ENCODE assay signal across 19 cellular contexts in genomic region chr12:944201-944600, GRCh38. TPM values are rescaled to one million over a fixed set of nuclear protein-coding genes. Genes with fewer than 3 reads are reported as not detected.
DNase-seq lines count a peak whose midpoint lies in the region; ATAC-seq and TF ChIP-seq lines count a peak whose summit lies in the region.
"Had no signal": no experiment of that assay in that cellular context is flagged by ENCODE, and none has a peak within 500 bp of the region (broad histone marks: within the 10 kb centered on the region; RNA-seq: fewer than 3 reads in every experiment).

No MANE protein-coding gene starts in this region.

- H3K27ac Mint-ChIP-seq in brain = peak overlapping the region in 3 of 5 experiments; percentile 46 to 54 (median 46)
- H3K27ac Mint-ChIP-seq in stimulated activated effector memory CD8-positive, alpha-beta T cell treated with anti-CD3 and anti-CD28 coated beads, Interleukin-12 subunit alpha, Interleukin-12 subunit beta, amount 100 ng/mL, for 72 hours = peak overlapping the region; percentile 81

- peaks cover 63% of the 10 kb centered on the region for H3K36me3 Mint-ChIP-seq in brain
- peaks cover 55% of the 10 kb centered on the region for H3K36me3 Mint-ChIP-seq in stimulated activated effector memory CD8-positive, alpha-beta T cell treated with anti-CD3 and anti-CD28 coated beads, Interleukin-12 subunit alpha, Interleukin-12 subunit beta, amount 100 ng/mL, for 72 hours

- peaks cover 39% of the 10 kb centered on the region for H3K4me1 Mint-ChIP-seq in brain
- peaks cover 37% of the 10 kb centered on the region for H3K4me1 Mint-ChIP-seq in stimulated activated effector memory CD8-positive, alpha-beta T cell treated with anti-CD3 and anti-CD28 coated beads, Interleukin-12 subunit alpha, Interleukin-12 subunit beta, amount 100 ng/mL, for 72 hours

- ATAC-seq in left cardiac atrium = no peak
- no peak for ATAC-seq in stimulated activated effector memory CD8-positive, alpha-beta T cell treated with anti-CD3 and anti-CD28 coated beads, Interleukin-12 subunit alpha, Interleukin-12 subunit beta, amount 100 ng/mL, for 72 hours
- ATAC-seq in HG03521 (IDR thresholded peaks at IDR 0.05; ENCODE audit: unreplicated experiment) = no peak
- no peak for ATAC-seq in foreskin keratinocyte
- ATAC-seq: body of pancreas, HCT116, Right ventricle myocardium inferior had no signal

- H3K27me3 ChIP-seq in left ventricle myocardium inferior (ENCODE audit: low read depth) (no peaks in the 10 kb centered on the region), foreskin keratinocyte (no peaks in the 10 kb centered on the region)
- H3K27me3 ChIP-seq: body of pancreas, ovary, transverse colon had no signal

- H3K9me3 ChIP-seq in left ventricle myocardium inferior (replicated peaks) = no peaks in the 10 kb centered on the region
- H3K9me3 ChIP-seq: body of pancreas, ovary, transverse colon had no signal

- H3K36me3 ChIP-seq in left ventricle myocardium inferior = peaks cover 20% of the 10 kb centered on the region
- H3K36me3 ChIP-seq: ovary, transverse colon had no signal

- H3K27ac ChIP-seq in left ventricle myocardium inferior (replicated peaks) (peak overlapping the region; percentile 76), foreskin keratinocyte (no peak overlapping the region)
- H3K27ac ChIP-seq: body of pancreas, ovary, skin epidermis, transverse colon had no signal

- intact Hi-C loops in left ventricle myocardium inferior (cut with micrococcal nuclease) (no loop called here), left cardiac atrium (cut with DNase I) (loop anchor here (10.0 kb wide), 2 partner anchors 369 to 379 kb away; no protein-coding TSS in a partner anchor)

- peaks cover 0 to 9% (median 0%) of the 10 kb centered on the region in 5 experiments for H3K9me3 Mint-ChIP-seq in brain
- no peaks in the 10 kb centered on the region for H3K9me3 Mint-ChIP-seq in stimulated activated effector memory CD8-positive, alpha-beta T cell treated with anti-CD3 and anti-CD28 coated beads, Interleukin-12 subunit alpha, Interleukin-12 subunit beta, amount 100 ng/mL, for 72 hours

- H3K27me3 Mint-ChIP-seq in brain = peaks cover 4% of the 10 kb centered on the region

- H3K4me3 ChIP-seq in left ventricle myocardium inferior = no peak overlapping the region
- H3K4me3 ChIP-seq: body of pancreas, ovary, skin epidermis, transverse colon had no signal

- DNase-seq in left ventricle myocardium inferior (no peak), left cardiac atrium (no peak), NCI-H524 treated with DMSO at 0.1 percent for 48 hours (lab: John Stamatoyannopoulos, UW) (peak; percentile 37), islet precursor cell (no peak), foreskin keratinocyte (no peak)
- no peak for DNase-seq in stimulated activated effector memory CD8-positive, alpha-beta T cell treated with anti-CD3 and anti-CD28 coated beads, Interleukin-12 subunit alpha, Interleukin-12 subunit beta, amount 100 ng/mL, for 72 hours (ENCODE audit: low spot score in 2 of 2)
- DNase-seq: body of pancreas; MM.1S; NCI-H187 treated with DMSO at 0.1 percent for 48 hours; NCI-H446 treated with DMSO at 0.1 percent for 48 hours; ovary; stimulated activated CD4-positive, alpha-beta T cell treated with anti-CD3 and anti-CD28 coated beads, Interleukin-4, amount 100 ng/mL, for 4 hours; T-helper 9 cell; transverse colon had no signal

- TF ChIP-seq CTCF in left ventricle myocardium inferior (IDR thresholded peaks at IDR 0.05; ENCODE audit: borderline replicate concordance) (no peak), brain (conservative IDR thresholded peaks at IDR 0.05) (no peak), foreskin keratinocyte (conservative IDR thresholded peaks at IDR 0.05) (no peak)

- H3K4me1 ChIP-seq in left ventricle myocardium inferior (peaks cover 34% of the 10 kb centered on the region), foreskin keratinocyte (peaks cover 4% of the 10 kb centered on the region)

- peak overlapping the region in 1 of 5 experiments; percentile 61 for H3K4me3 Mint-ChIP-seq in brain
- H3K4me3 Mint-ChIP-seq in stimulated activated effector memory CD8-positive, alpha-beta T cell treated with anti-CD3 and anti-CD28 coated beads, Interleukin-12 subunit alpha, Interleukin-12 subunit beta, amount 100 ng/mL, for 72 hours = peak overlapping the region; percentile 16

RNA-seq across cellular contexts. Expression of gene RAD52, which starts 5.3 kb away (rescaled TPM):
- total RNA-seq in left ventricle myocardium inferior = 9.3 TPM
- total RNA-seq in left cardiac atrium = 1 to 10 TPM; 6.4 to 6.8 TPM
- polyA plus RNA-seq in brain (ENCODE audit: insufficient read depth, low read depth, low replicate concordance) = 5.9 TPM
- total RNA-seq in foreskin keratinocyte = 15.5 and 18.1 TPM in 2 replicates
- polyA plus RNA-seq in foreskin keratinocyte = 3.7 and 6.2 TPM in 2 replicates

RNA-seq across cellular contexts. Expression of gene ERC1, which starts 46.8 kb away (rescaled TPM):
- total RNA-seq in left ventricle myocardium inferior (50.8 TPM), left cardiac atrium (10 to 100 TPM; 53.2 to 53.4 TPM), foreskin keratinocyte (35.2 and 38.0 TPM in 2 replicates)
- polyA plus RNA-seq in brain (ENCODE audit: insufficient read depth, low read depth, low replicate concordance) (21.3 TPM), foreskin keratinocyte (6.0 and 7.2 TPM in 2 replicates)
